Comparison of ENCODE assay signal across 9 cellular contexts in the genomic region with DNA sequence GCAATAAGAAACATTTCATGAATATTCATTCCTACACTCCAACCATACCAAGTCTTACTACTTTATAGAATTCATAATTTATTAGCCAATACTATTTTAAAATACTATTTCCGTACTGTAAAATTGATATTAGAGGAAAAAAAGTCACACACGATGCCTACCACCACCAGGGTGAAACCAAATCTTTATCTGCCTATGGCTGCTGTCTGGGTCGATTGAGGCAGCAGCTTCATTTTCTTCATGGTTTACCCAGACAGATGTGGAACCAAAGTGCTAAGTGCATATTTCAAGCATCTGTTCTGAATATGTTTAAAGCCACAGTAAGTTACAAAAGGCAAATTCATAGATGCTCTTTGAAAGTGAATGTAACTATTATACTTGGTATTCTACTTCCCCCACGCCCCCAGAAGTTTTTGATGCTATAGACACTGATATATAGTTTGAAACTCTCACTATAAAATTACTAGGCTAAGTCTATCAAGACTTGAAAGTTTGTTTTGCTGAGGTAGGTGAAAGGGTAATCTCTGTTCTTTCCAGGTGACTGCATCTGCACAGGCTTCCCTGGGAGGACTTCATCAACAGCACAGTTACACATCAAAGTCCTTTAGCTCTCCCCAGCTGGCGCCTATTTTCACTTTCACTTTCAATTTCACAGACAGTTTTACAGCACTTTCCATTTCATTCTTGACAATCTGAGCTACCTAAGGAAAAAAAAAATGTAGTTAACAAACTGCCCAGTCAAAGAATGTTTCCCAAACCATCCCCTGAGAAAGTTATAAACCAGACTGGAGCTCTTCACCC.
A peak's percentile ranks its signal among the peaks of the same experiment; 100 is the strongest.
DNase-seq lines count a peak whose midpoint lies in the region; ATAC-seq and TF ChIP-seq lines count a peak whose summit lies in the region.
"Had no signal": no experiment of that assay in that cellular context is flagged by ENCODE, and none has a peak within 500 bp of the region (broad histone marks: within the 10 kb centered on the region; RNA-seq: fewer than 3 reads in every experiment).

No MANE protein-coding gene starts in this region.

- H3K27ac ChIP-seq in Panc1 (ENCODE audit: low read length): peak overlapping the region; percentile 34; the same call in 1 of the 2 replicates
- H3K27ac ChIP-seq in body of pancreas: no peak overlapping the region
- no peak overlapping the region for H3K27ac ChIP-seq in lung (ENCODE audit: low read depth in 1 of 2, low read length in 1 of 2)
- H3K27ac ChIP-seq: neutrophil had no signal

- H3K9me3 ChIP-seq in Panc1 (ENCODE audit: control insufficient read depth, insufficient read depth, low read depth, low read length) (no peaks in the 10 kb centered on the region), body of pancreas (no peaks in the 10 kb centered on the region), lung (ENCODE audit: control insufficient read depth in 2 of 2, insufficient read depth in 1 of 2, low read length in 1 of 2) (peaks cover 0 to 2% of the 10 kb centered on the region in 2 donors)
- H3K9me3 ChIP-seq: neutrophil had no signal

- in situ Hi-C loops in Panc1 (cut with HindIII; ENCODE audit: low pct_unique_long_range_greater_than_20kb, low sequenced_read_pairs): no loop called here

- BruUV-seq in Panc1 (replicated peaks; lab: Mats Ljungman, UMichigan): no TSS peak

- TF ChIP-seq POLR2A in body of pancreas (IDR thresholded peaks at IDR 0.05): no peak

- H3K36me3 ChIP-seq in Panc1 (ENCODE audit: control insufficient read depth, insufficient read depth, low read length): peaks cover 11% of the 10 kb centered on the region
- H3K36me3 ChIP-seq in body of pancreas (replicated peaks in 1 of 2; ENCODE audit: insufficient read depth in 1 of 2, low read depth in 2 of 2): no peaks in the 10 kb centered on the region
- H3K36me3 ChIP-seq in lung (ENCODE audit: control insufficient read depth in 2 of 2, insufficient read depth in 2 of 2, low read length in 2 of 2): no peaks in the 10 kb centered on the region

- DNase-seq in Right ventricle myocardium superior (no peak), cardiac septum (ENCODE audit: low spot score) (no peak), Panc1 (ENCODE audit: low read depth, low spot score) (no peak), body of pancreas (peak in 3 of 4 donors; percentile 14 to 35 (median 16)), lung (ENCODE audit: low spot score) (no peak), NCI-H226 (no peak)
- DNase-seq in stimulated activated naive CD8-positive, alpha-beta T cell treated with anti-CD3 and anti-CD28 coated beads, Interleukin-15, Interleukin-2, amounts not matched to agents 100 U/mL and 50 U/mL, for 24 hours: peak; percentile 15

- ATAC-seq in Right ventricle myocardium superior (ENCODE audit: poor library complexity): peak; percentile 59
- ATAC-seq in HG02943 (IDR thresholded peaks at IDR 0.05; ENCODE audit: low read depth, unreplicated experiment): peak; percentile 93
- no peak for ATAC-seq in Panc1
- peak; percentile 50 for ATAC-seq in body of pancreas
- peak; percentile 72 for ATAC-seq in lung (ENCODE audit: insufficient read depth, low FRiP score)
- ATAC-seq in stimulated activated naive CD8-positive, alpha-beta T cell treated with anti-CD3 and anti-CD28 coated beads, Interleukin-15, Interleukin-2, amounts not matched to agents 100 U/mL and 50 U/mL, for 24 hours: peak; percentile 82

- 0 out of 2 replicates have a peak, but pooled peaks cover 3% of the 10 kb centered on the region for H3K4me1 ChIP-seq in Panc1 (ENCODE audit: control insufficient read depth, insufficient read depth, low read length)
- H3K4me1 ChIP-seq in body of pancreas: no peaks in the 10 kb centered on the region
- H3K4me1 ChIP-seq in lung (ENCODE audit: control insufficient read depth in 2 of 2, insufficient read depth in 2 of 2, low read length in 2 of 2): no peaks in the 10 kb centered on the region

- intact Hi-C loops in Right ventricle myocardium superior (cut with DNase I): no loop called here
- intact Hi-C loops in cardiac septum (cut with DNase I): no loop called here
- intact Hi-C loops in Panc1 (cut with micrococcal nuclease; ENCODE audit: unreplicated experiment): no loop called here
- intact Hi-C loops in body of pancreas (cut with DNase I): no loop called here

- CTCF ChIA-PET in Panc1 (lab: Charles Lee): no interaction called here

- no peak for TF ChIP-seq CTCF in Panc1 (IDR thresholded peaks at IDR 0.05)
- no peak for TF ChIP-seq CTCF in body of pancreas (IDR thresholded peaks at IDR 0.05)
- no peak for TF ChIP-seq CTCF in lung (IDR thresholded peaks at IDR 0.05; ENCODE audit: control extremely low read depth, extremely low read depth)

- 56 to 66% methylated on average over 5 of the region's 5 CpGs for WGBS in body of pancreas, 2 donors
- 67 to 76% methylated on average over 5 of the region's 5 CpGs for WGBS in lung, 2 donors

- POLR2A ChIA-PET in Panc1 (lab: Charles Lee): interaction anchor here (0.6 kb wide), 1 partner anchor 82 kb away, joined by 3 read pairs; no protein-coding TSS in a partner anchor

- H3K4me3 ChIP-seq in Panc1 (ENCODE audit: low read depth in 2 of 2, low read length in 2 of 2) (peak overlapping the region in 1 of 2 experiments; percentile 21; a peak in 1 of 4 replicates), body of pancreas (no peak overlapping the region), lung (no peak overlapping the region)

- no peaks in the 10 kb centered on the region for H3K27me3 ChIP-seq in Panc1 (ENCODE audit: control insufficient read depth, insufficient read depth, low read length)
- H3K27me3 ChIP-seq in body of pancreas: no peaks in the 10 kb centered on the region
- H3K27me3 ChIP-seq in lung (ENCODE audit: control insufficient read depth, insufficient read depth): no peaks in the 10 kb centered on the region
- H3K27me3 ChIP-seq: neutrophil had no signal

Comparison
In these comparisons a context has a peak if more than half of its experiments do, and no peak if none do; other contexts are left out.
1. DNase-seq: peak in body of pancreas (3 of 4) and stimulated activated naive CD8-positive, alpha-beta T cell treated with anti-CD3 and anti-CD28 coated beads, Interleukin-15, Interleukin-2, amounts not matched to agents 100 U/mL and 50 U/mL, for 24 hours (single experiment); none in Right ventricle myocardium superior (single experiment), cardiac septum (single experiment), Panc1 (single experiment), lung (single experiment) and NCI-H226 (single experiment).